Comparison of ENCODE assay signal across 15 cellular contexts in genomic region chr5:173459225-173459624, GRCh38.
DNase-seq lines count a peak whose midpoint lies in the region; ATAC-seq and TF ChIP-seq lines count a peak whose summit lies in the region.
"Had no signal": no experiment of that assay in that cellular context is flagged by ENCODE, and none has a peak within 500 bp of the region (broad histone marks: within the 10 kb centered on the region; RNA-seq: fewer than 3 reads in every experiment).

No MANE protein-coding gene starts in this region.

- H3K4me2 ChIP-seq in IMR-90 (ENCODE audit: low read depth, low read length) (no peak overlapping the region), mesenchymal stem cell (ENCODE audit: low read length, poor library complexity, severe bottlenecking) (no peak overlapping the region), mesendoderm (ENCODE audit: low read length) (no peak overlapping the region)

- H2BK120ac ChIP-seq in IMR-90 (ENCODE audit: low read depth, low read length) (peak overlapping the region; percentile 98), mesenchymal stem cell (ENCODE audit: low read depth, low read length) (peak overlapping the region; percentile 36), mesendoderm (ENCODE audit: low read depth, low read length) (no peak overlapping the region)

- H4K5ac ChIP-seq in IMR-90 (ENCODE audit: low read depth, low read length) (peak overlapping the region; percentile 62), mesendoderm (ENCODE audit: low read length) (no peak overlapping the region)

- H3K56ac ChIP-seq in IMR-90 (ENCODE audit: extremely low read depth, insufficient read depth, low read length): peak overlapping the region; percentile 57; the same call in 1 of the 2 replicates
- H3K56ac ChIP-seq in mesendoderm (ENCODE audit: low read length): no peak overlapping the region

- peaks cover 6 to 8% of the 10 kb centered on the region in 2 experiments; a peak in 1 of 4 replicates for H3K79me1 ChIP-seq in IMR-90 (ENCODE audit: low read depth in 1 of 2, low read length in 2 of 2)
- no peaks in the 10 kb centered on the region for H3K79me1 ChIP-seq in mesenchymal stem cell (replicated peaks; ENCODE audit: low read length, poor library complexity, severe bottlenecking)
- no peaks in the 10 kb centered on the region for H3K79me1 ChIP-seq in mesendoderm (ENCODE audit: low read length)

- no peak for TF ChIP-seq POLR2A in IMR-90 (IDR thresholded peaks at IDR 0.05; ENCODE audit: low read depth, low read length)
- TF ChIP-seq POLR2A in gastrocnemius medialis (IDR thresholded peaks at IDR 0.05): no peak

- H3K23ac ChIP-seq in IMR-90 (ENCODE audit: low read depth, low read length) (peak overlapping the region; percentile 72), mesenchymal stem cell (ENCODE audit: low read length in 2 of 2) (no peak overlapping the region), mesendoderm (ENCODE audit: low read length) (no peak overlapping the region)

- H3K4me3 ChIP-seq in AG04450 (ENCODE audit: low read depth, low read length) (no peak overlapping the region), IMR-90 (ENCODE audit: insufficient read depth, low read depth, low read length) (no peak overlapping the region), mesenchymal stem cell (ENCODE audit: insufficient read depth in 1 of 2, low read depth in 1 of 2, low read length in 2 of 2) (no peak overlapping the region), gastrocnemius medialis (no peak overlapping the region), mesendoderm (ENCODE audit: low read length) (no peak overlapping the region)
- H3K4me3 ChIP-seq: HAP-1 had no signal

- ATAC-seq in IMR-90 (ENCODE audit: low read depth) (no peak), gastrocnemius medialis (no peak), HG02884 (IDR thresholded peaks at IDR 0.05; ENCODE audit: unreplicated experiment) (no peak)

- peak overlapping the region; percentile 73 to 100 for H2BK12ac ChIP-seq in mesenchymal stem cell (ENCODE audit: low read length in 2 of 2)

- H3K18ac ChIP-seq in IMR-90 (ENCODE audit: low read depth, low read length): peak overlapping the region; percentile 94
- peak overlapping the region; percentile 85 to 96 for H3K18ac ChIP-seq in mesenchymal stem cell (ENCODE audit: low read depth in 1 of 2, low read length in 2 of 2)
- no peak overlapping the region for H3K18ac ChIP-seq in mesendoderm (ENCODE audit: low read length)

- DNase-seq in AG04450 (ENCODE audit: low read depth, low spot score): no peak
- DNase-seq in IMR-90: no peak
- DNase-seq in mesenchymal stem cell: no peak
- DNase-seq in gastrocnemius medialis: no peak
- DNase-seq in germinal center (ENCODE audit: low spot score): no peak
- DNase-seq in mesendoderm: no peak
- DNase-seq: ACHN; DMS 273 treated with DMSO at 0.1 percent for 48 hours; NCI-H1092 treated with DMSO at 0.1 percent for 48 hours; NCI-H2081 treated with DMSO at 0.1 percent for 48 hours; NCI-H446 treated with DMSO at 0.1 percent for 48 hours; NK-92 treated with Interleukin-12 subunit alpha and Interleukin-12 subunit beta, amount 100 ng/mL, for 24 hours; RPMI8226 had no signal

- H3K9me3 ChIP-seq in AG04450 (ENCODE audit: control insufficient read depth, insufficient read depth, low read length) (peaks cover 7% of the 10 kb centered on the region; the same call in 1 of the 2 replicates), IMR-90 (ENCODE audit: control insufficient read depth, insufficient read depth, low read length) (peaks cover 5% of the 10 kb centered on the region; the same call in 1 of the 2 replicates), mesenchymal stem cell (ENCODE audit: control insufficient read depth, low read length) (no peaks in the 10 kb centered on the region), gastrocnemius medialis (no peaks in the 10 kb centered on the region)
- H3K9me3 ChIP-seq: HAP-1 had no signal

- H3K36me3 ChIP-seq in IMR-90 (ENCODE audit: control insufficient read depth, insufficient read depth, low read length): no peaks in the 10 kb centered on the region
- no peaks in the 10 kb centered on the region for H3K36me3 ChIP-seq in mesenchymal stem cell (ENCODE audit: control insufficient read depth in 1 of 2, insufficient read depth in 2 of 2, low read depth in 1 of 2, low read length in 2 of 2)
- no peaks in the 10 kb centered on the region for H3K36me3 ChIP-seq in gastrocnemius medialis
- no peaks in the 10 kb centered on the region for H3K36me3 ChIP-seq in mesendoderm (ENCODE audit: control insufficient read depth, insufficient read depth, low read length)
- H3K36me3 ChIP-seq: HAP-1 had no signal

- H3K79me2 ChIP-seq in mesendoderm (ENCODE audit: control insufficient read depth, insufficient read depth, low read length): no peaks in the 10 kb centered on the region

- no peaks in the 10 kb centered on the region for H4K20me1 ChIP-seq in IMR-90 (ENCODE audit: insufficient read depth, low read length)

- H3K14ac ChIP-seq in IMR-90 (replicated peaks; ENCODE audit: low read depth, low read length): peak overlapping the region; percentile 86
- H3K14ac ChIP-seq in mesenchymal stem cell (ENCODE audit: low read length in 2 of 2): peak overlapping the region in 1 of 2 experiments; percentile 85

- BruUV-seq in IMR-90 (replicated peaks; lab: Mats Ljungman, UMichigan): no TSS peak

- in situ Hi-C loops in IMR-90 (cut with MboI; ENCODE audit: low sequenced_read_pairs) (no loop called here), gastrocnemius medialis (cut with MboI; ENCODE audit: low sequenced_read_pairs in 4 of 4) (loop anchor here in 1 of 4 donors (5.0 to 25.0 kb wide), 2 partner anchors 43 to 303 kb away; no protein-coding TSS in a partner anchor)

- H3K9me1 ChIP-seq in IMR-90 (ENCODE audit: insufficient read depth, low read length): peaks cover 15% of the 10 kb centered on the region

- peak overlapping the region; percentile 73 for H2BK5ac ChIP-seq in IMR-90 (ENCODE audit: low read depth, low read length, poor library complexity, severe bottlenecking)
- no peak overlapping the region for H2BK5ac ChIP-seq in mesenchymal stem cell (ENCODE audit: low read depth, low read length, poor library complexity, severe bottlenecking)
- no peak overlapping the region for H2BK5ac ChIP-seq in mesendoderm (ENCODE audit: low read length)

- dilution Hi-C loops in IMR-90 (cut with HindIII; ENCODE audit: low sequenced_read_pairs, unreplicated experiment): no loop called here

- peak overlapping the region; percentile 99 for H2BK20ac ChIP-seq in IMR-90 (ENCODE audit: low read depth, low read length)

- WGBS in IMR-90 (ENCODE audit: extremely low coverage in 2 of 2, insufficient read length in 1 of 2), 2 experiments: 75% methylated on average over 2 of the region's 8 CpGs; no CpG with 5 or more reads in 1 of the 2 experiments
- WGBS in mesenchymal stem cell: 65% methylated on average over 8 of the region's 8 CpGs
- no CpG with 5 or more reads among the region's 8 CpGs for WGBS in mesendoderm (ENCODE audit: extremely low coverage, insufficient coverage, low lambda C conversion rate)

- peak overlapping the region; percentile 97 for H2AK5ac ChIP-seq in IMR-90 (ENCODE audit: low read depth, low read length)
- no peak overlapping the region for H2AK5ac ChIP-seq in mesenchymal stem cell (ENCODE audit: low read length, severe bottlenecking)
- H2AK5ac ChIP-seq in mesendoderm (ENCODE audit: low read length): no peak overlapping the region

- intact Hi-C loops in IMR-90 (cut with micrococcal nuclease) (no loop called here), gastrocnemius medialis (cut with DNase I; ENCODE audit: low total_unique reads) (loop anchor here (5.0 to 10.0 kb wide), 4 partner anchors 303 to 594 kb away; no protein-coding TSS in a partner anchor)

- H3K27me3 ChIP-seq in AG04450 (ENCODE audit: control insufficient read depth, insufficient read depth, low read length): no peaks in the 10 kb centered on the region
- no peaks in the 10 kb centered on the region for H3K27me3 ChIP-seq in IMR-90 (ENCODE audit: control insufficient read depth, insufficient read depth, low read length)
- no peaks in the 10 kb centered on the region for H3K27me3 ChIP-seq in mesenchymal stem cell (ENCODE audit: control insufficient read depth in 1 of 2, insufficient read depth in 1 of 2, low read length in 2 of 2)
- no peaks in the 10 kb centered on the region for H3K27me3 ChIP-seq in gastrocnemius medialis
- no peaks in the 10 kb centered on the region for H3K27me3 ChIP-seq in mesendoderm (ENCODE audit: insufficient read depth, low read length, poor library complexity)

- H3K4ac ChIP-seq in IMR-90 (ENCODE audit: low read depth, low read length): peak overlapping the region; percentile 94
- peak overlapping the region; percentile 87 for H3K4ac ChIP-seq in mesenchymal stem cell (ENCODE audit: low read depth in 1 of 2, low read length in 2 of 2)
- no peak overlapping the region for H3K4ac ChIP-seq in mesendoderm (ENCODE audit: low read depth, low read length)

- no peak overlapping the region for H3K9ac ChIP-seq in IMR-90 (ENCODE audit: low read depth, low read length)
- no peak overlapping the region for H3K9ac ChIP-seq in mesenchymal stem cell (ENCODE audit: low read length)
- H3K9ac ChIP-seq in mesendoderm (ENCODE audit: low read length): no peak overlapping the region

- no peak for TF ChIP-seq RAD21 in IMR-90 (IDR thresholded peaks at IDR 0.05; ENCODE audit: low read length)

- H4K8ac ChIP-seq in IMR-90 (ENCODE audit: low read depth in 2 of 2, low read length in 2 of 2) (peak overlapping the region; percentile 85 to 87), mesenchymal stem cell (ENCODE audit: low read length) (peak overlapping the region; percentile 33), mesendoderm (ENCODE audit: low read depth, low read length) (no peak overlapping the region)

- H2BK15ac ChIP-seq in IMR-90 (ENCODE audit: low read depth, low read length): peak overlapping the region; percentile 94
- H2BK15ac ChIP-seq in mesenchymal stem cell (ENCODE audit: low read depth, poor library complexity, severe bottlenecking): no peak overlapping the region
- H2BK15ac ChIP-seq in mesendoderm (replicated peaks; ENCODE audit: low read depth): no peak overlapping the region

- H2AK9ac ChIP-seq in IMR-90 (replicated peaks; ENCODE audit: low read depth, low read length, poor library complexity): peak overlapping the region; percentile 76

- H3K27ac ChIP-seq in AG04450 (ENCODE audit: low read depth, low read length) (peak overlapping the region; percentile 35), IMR-90 (ENCODE audit: insufficient read depth, low read length) (peak overlapping the region; percentile 82), mesenchymal stem cell (ENCODE audit: low read length, poor library complexity, severe bottlenecking) (no peak overlapping the region), gastrocnemius medialis (peak overlapping the region; percentile 3 to 91 (median 62)), mesendoderm (ENCODE audit: low read depth, low read length) (no peak overlapping the region)

- peak overlapping the region; percentile 96 for H4K91ac ChIP-seq in IMR-90 (ENCODE audit: insufficient read depth, low read depth, low read length)
- peak overlapping the region; percentile 77 for H4K91ac ChIP-seq in mesenchymal stem cell (ENCODE audit: low read length)

- TF ChIP-seq CTCF in AG04450 (IDR thresholded peaks at IDR 0.05; ENCODE audit: low read depth, low read length): no peak
- no peak for TF ChIP-seq CTCF in IMR-90 (conservative IDR thresholded peaks at IDR 0.05; ENCODE audit: low read depth, low read length)
- no peak for TF ChIP-seq CTCF in gastrocnemius medialis (IDR thresholded peaks at IDR 0.05 in 4 of 5, conservative IDR thresholded peaks at IDR 0.05 in 1 of 5)

- H3K4me1 ChIP-seq in IMR-90 (ENCODE audit: control insufficient read depth, insufficient read depth, low read length) (peaks cover 25% of the 10 kb centered on the region), mesenchymal stem cell (ENCODE audit: control insufficient read depth, insufficient read depth, low read depth, low read length) (peaks cover 6% of the 10 kb centered on the region), gastrocnemius medialis (peaks cover 20 to 36% of the 10 kb centered on the region in 2 donors), mesendoderm (ENCODE audit: control insufficient read depth, low read depth, low read length) (no peaks in the 10 kb centered on the region)
- H3K4me1 ChIP-seq: HAP-1 had no signal

- H2AFZ ChIP-seq in IMR-90 (replicated peaks; ENCODE audit: low read length, poor library complexity): peak overlapping the region; percentile 69
- no peak overlapping the region for H2AFZ ChIP-seq in mesenchymal stem cell (ENCODE audit: low read depth, low read length)

- POLR2A ChIA-PET in AG04450 (lab: Yijun Ruan, JAX): no interaction called here
- POLR2A ChIA-PET in IMR-90 (lab: Charles Lee; ENCODE audit: unreplicated experiment): no interaction called here

- CTCF ChIA-PET in AG04450 (lab: Charles Lee) (no interaction called here), IMR-90 (lab: Yijun Ruan, JAX) (interaction anchor here (1.4 kb wide), 1 partner anchor 114 kb away, joined by 3 read pairs; no protein-coding TSS in a partner anchor)

Comparison
In these comparisons a context has a peak if more than half of its experiments do, and no peak if none do; other contexts are left out.
1. H3K27ac ChIP-seq: peak in AG04450 (single experiment), IMR-90 (single experiment) and gastrocnemius medialis (4 of 4); none in mesenchymal stem cell (single experiment) and mesendoderm (single experiment).